In the genomic region with DNA sequence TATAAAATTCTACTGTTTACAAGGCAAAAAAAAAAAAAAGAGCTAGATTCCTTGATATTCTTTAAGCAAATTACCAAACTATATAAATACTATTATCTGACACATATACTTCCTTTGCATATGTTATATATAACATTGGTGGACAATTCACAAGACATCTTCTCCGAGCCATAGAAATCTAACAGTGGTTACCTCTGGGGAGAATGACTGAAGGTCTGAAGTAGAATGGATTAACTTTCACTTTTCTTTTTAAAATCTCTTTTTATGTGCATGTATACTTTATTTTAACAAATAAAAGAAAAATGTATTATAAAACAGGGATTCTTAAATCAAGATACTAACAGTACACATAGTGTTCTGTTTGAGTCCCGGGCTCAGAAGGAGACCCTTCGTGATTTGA, we compare ENCODE assay signal across 17 cellular contexts.
A peak's percentile ranks its signal among the peaks of the same experiment; 100 is the strongest.
DNase-seq lines count a peak whose midpoint lies in the region; ATAC-seq and TF ChIP-seq lines count a peak whose summit lies in the region.
"Had no signal": no experiment of that assay in that cellular context is flagged by ENCODE, and none has a peak within 500 bp of the region (broad histone marks: within the 10 kb centered on the region; RNA-seq: fewer than 3 reads in every experiment).

No MANE protein-coding gene starts in this region.

- intact Hi-C loops in right cardiac atrium (cut with DNase I), result no loop called here
- intact Hi-C loops in Right ventricle myocardium superior (cut with DNase I), result no loop called here
- intact Hi-C loops in prostate gland (cut with DNase I), result no loop called here
- intact Hi-C loops in vagina (cut with DNase I), result no loop called here

- no peak for TF ChIP-seq POLR2A in prostate gland (IDR thresholded peaks at IDR 0.05)
- TF ChIP-seq POLR2A in vagina (IDR thresholded peaks at IDR 0.05), result no peak

- no peak overlapping the region for H3K27ac ChIP-seq in right cardiac atrium (ENCODE audit: low read length)
- peak overlapping the region; percentile 50 to 53 for H3K27ac ChIP-seq in prostate gland
- peak overlapping the region; percentile 27 for H3K27ac ChIP-seq in vagina
- H3K27ac ChIP-seq: cardiac muscle cell, neural progenitor cell had no signal

- H3K9me3 ChIP-seq in right cardiac atrium (ENCODE audit: control insufficient read depth, low read length), result no peaks in the 10 kb centered on the region
- no peaks in the 10 kb centered on the region for H3K9me3 ChIP-seq in prostate gland
- no peaks in the 10 kb centered on the region for H3K9me3 ChIP-seq in vagina
- H3K9me3 ChIP-seq: HAP-1 had no signal

- peaks cover 7% of the 10 kb centered on the region for H3K4me1 ChIP-seq in right cardiac atrium (ENCODE audit: control insufficient read depth, insufficient read depth, low read length)
- peaks cover 5% of the 10 kb centered on the region for H3K4me1 ChIP-seq in prostate gland (replicated peaks)
- H3K4me1 ChIP-seq in vagina, result peaks cover 3% of the 10 kb centered on the region
- H3K4me1 ChIP-seq: HAP-1, neural progenitor cell had no signal

- ATAC-seq in right cardiac atrium (no peak), Right ventricle myocardium superior (ENCODE audit: poor library complexity) (no peak)

- no peak for TF ChIP-seq CTCF in prostate gland (IDR thresholded peaks at IDR 0.05)
- no peak for TF ChIP-seq CTCF in vagina (IDR thresholded peaks at IDR 0.05)

- no peaks in the 10 kb centered on the region for H3K27me3 ChIP-seq in right cardiac atrium (ENCODE audit: control insufficient read depth, insufficient read depth)
- H3K27me3 ChIP-seq in prostate gland (replicated peaks; ENCODE audit: insufficient read depth), result no peaks in the 10 kb centered on the region
- no peaks in the 10 kb centered on the region for H3K27me3 ChIP-seq in vagina
- H3K27me3 ChIP-seq: cardiac muscle cell, neural progenitor cell had no signal

- H3K36me3 ChIP-seq in prostate gland, result no peaks in the 10 kb centered on the region
- no peaks in the 10 kb centered on the region for H3K36me3 ChIP-seq in vagina
- H3K36me3 ChIP-seq: cardiac muscle cell, HAP-1 had no signal

- no peak for DNase-seq in right cardiac atrium
- no peak for DNase-seq in Right ventricle myocardium superior
- DNase-seq in fibroblast of peridontal ligament (ENCODE audit: extremely low read depth), result peak; percentile 18
- DNase-seq in prostate gland (ENCODE audit: low spot score), result no peak
- DNase-seq in vagina (ENCODE audit: extremely low spot score in 2 of 2), result no peak
- DNase-seq in NCI-H2171 treated with DMSO at 0.1 percent for 48 hours (lab: John Stamatoyannopoulos, UW), result no peak
- DNase-seq in cortex of kidney (lab: John Stamatoyannopoulos, UW), result no peak
- DNase-seq in amniotic stem cell (lab: John Stamatoyannopoulos, UW), result no peak
- DNase-seq: activated CD4-positive, alpha-beta T cell treated with anti-CD3 and anti-CD28 coated beads for 4 hours; activated naive CD4-positive, alpha-beta T cell; activated T-cell treated with anti-CD3 and anti-CD28 coated beads, Interleukin-2, amount 50 U/mL, for 48 hours; hippocampal formation; MV-4-11; stimulated activated CD4-positive, alpha-beta T cell treated with anti-CD3 and anti-CD28 coated beads, Interleukin-1b, Interleukin-23, amount 100 ng/mL, for 48 hours had no signal

- WGBS in right cardiac atrium, result 61% methylated on average over 3 of the region's 3 CpGs
- 24% methylated on average over 3 of the region's 3 CpGs for whole genome bisulfite sequencing in prostate gland

- H3K4me3 ChIP-seq in right cardiac atrium (ENCODE audit: low read length), result peak overlapping the region; percentile 45
- no peak overlapping the region for H3K4me3 ChIP-seq in prostate gland
- H3K4me3 ChIP-seq in vagina, result peak overlapping the region; percentile 3 to 14
- H3K4me3 ChIP-seq: cardiac muscle cell, HAP-1, neural progenitor cell had no signal

Comparison
In these comparisons a context has a peak if more than half of its experiments do, and no peak if none do; other contexts are left out.
1. H3K4me3 ChIP-seq: peak in right cardiac atrium (single experiment) and vagina (2 of 2); none in prostate gland (0 of 2).